Comparison of ENCODE assay signal across 8 cellular contexts in genomic region chr6:34144581-34145160, GRCh38. TPM values are rescaled to one million over a fixed set of nuclear protein-coding genes. Genes with fewer than 3 reads are reported as not detected.
DNase-seq lines count a peak whose midpoint lies in the region; ATAC-seq and TF ChIP-seq lines count a peak whose summit lies in the region.

No MANE protein-coding gene starts in this region.

- no peaks in the 10 kb centered on the region for H3K36me3 ChIP-seq in spleen

- DNase-seq in NCI-H1417 (lab: John Stamatoyannopoulos, UW) (peak in 2 of 3 experiments; percentile 41 to 55), NCI-H1417 treated with DMSO at 0.1 percent for 48 hours (lab: John Stamatoyannopoulos, UW) (no peak), T-helper 17 cell (no peak), spleen (peak; percentile 66), GM19238 (ENCODE audit: insufficient read length, low spot score) (no peak), GM03348 (ENCODE audit: low spot score) (no peak)

- peaks cover 6% of the 10 kb centered on the region for H3K36me3 Mint-ChIP-seq in T-helper 17 cell (ENCODE audit: low read depth)

- no peak overlapping the region for H3K27ac ChIP-seq in spleen

- ATAC-seq in T-helper 17 cell (no peak), GM18858 (IDR thresholded peaks at IDR 0.05; ENCODE audit: unreplicated experiment) (no peak)

- no peak overlapping the region for H3K27ac Mint-ChIP-seq in T-helper 17 cell

- 1 to 3% (median 2%) methylated on average over 15 to 58 of the region's 58 CpGs for WGBS in spleen, 5 donors

- peaks cover 13% of the 10 kb centered on the region for H3K4me1 Mint-ChIP-seq in T-helper 17 cell

- H3K9me3 ChIP-seq in T-helper 17 cell (ENCODE audit: control insufficient read depth, low read length, poor library complexity, severe bottlenecking) (no peaks in the 10 kb centered on the region), spleen (no peaks in the 10 kb centered on the region)

- TF ChIP-seq CTCF in spleen (IDR thresholded peaks at IDR 0.05 in 8 of 11, conservative IDR thresholded peaks at IDR 0.05 in 3 of 11), result no peak

- TF ChIP-seq POLR2A in spleen (IDR thresholded peaks at IDR 0.05), result no peak

- H3K27me3 Mint-ChIP-seq in T-helper 17 cell, result peaks cover 66% of the 10 kb centered on the region

- H3K4me3 Mint-ChIP-seq in T-helper 17 cell, result peak overlapping the region; percentile 78

- intact Hi-C loops in spleen (cut with DNase I; ENCODE audit: low total_unique reads), result no loop called here

- peaks cover 8 to 93% (median 67%) of the 10 kb centered on the region in 7 donors for H3K27me3 ChIP-seq in spleen (replicated peaks in 1 of 7)

- peaks cover 17 to 42% (median 34%) of the 10 kb centered on the region in 6 donors for H3K4me1 ChIP-seq in spleen

- peak overlapping the region; percentile 60 for H3K4me3 ChIP-seq in iPS-11a (ENCODE audit: low read depth, low read length)
- H3K4me3 ChIP-seq in spleen, result peak overlapping the region; percentile 6 to 67 (median 38)

RNA-seq across cellular contexts. Expression of gene GRM4, which starts 1.2 kb away (rescaled TPM):
- total RNA-seq in T-helper 17 cell (not detected), spleen (under 1 TPM in 5 of 7 donors, not detected in 2; 0.07 to 0.26 (median 0.11) TPM)
- polyA plus RNA-seq in spleen, result under 1 TPM in 2 of 3 donors, not detected in 1; 0.02 to 0.05 TPM

Comparison
In these comparisons a context has a peak if more than half of its experiments do, and no peak if none do; other contexts are left out.
1. DNase-seq: peak in NCI-H1417 (2 of 3) and spleen (single experiment); none in NCI-H1417 treated with DMSO at 0.1 percent for 48 hours (single experiment), T-helper 17 cell (0 of 3), GM19238 (single experiment) and GM03348 (single experiment).